ENCODE assay signal across 16 cellular contexts in genomic region chr10:78730754-78731153, GRCh38.
DNase-seq lines count a peak whose midpoint lies in the region; ATAC-seq and TF ChIP-seq lines count a peak whose summit lies in the region.
"Had no signal": no experiment of that assay in that cellular context is flagged by ENCODE, and none has a peak within 500 bp of the region (broad histone marks: within the 10 kb centered on the region; RNA-seq: fewer than 3 reads in every experiment).

No MANE protein-coding gene starts in this region.

- ATAC-seq in right cardiac atrium, result no peak
- no peak for ATAC-seq in HG02571 (IDR thresholded peaks at IDR 0.05; ENCODE audit: unreplicated experiment)
- ATAC-seq: GM12878, GM23338 had no signal

- H3K27me3 ChIP-seq in right cardiac atrium (ENCODE audit: control insufficient read depth, insufficient read depth) (no peaks in the 10 kb centered on the region), thyroid gland (no peaks in the 10 kb centered on the region)
- H3K27me3 ChIP-seq: BLaER1 had no signal

- H3K4me1 ChIP-seq in right cardiac atrium (ENCODE audit: control insufficient read depth, insufficient read depth, low read length) (peaks cover 4% of the 10 kb centered on the region), thyroid gland (peaks cover 45 to 49% of the 10 kb centered on the region in 2 donors)

- intact Hi-C loops in cardiac septum (cut with DNase I) (no loop called here), right cardiac atrium (cut with DNase I) (no loop called here), thyroid gland (cut with DNase I) (no loop called here)

- H3K27ac ChIP-seq in right cardiac atrium (ENCODE audit: low read length) (no peak overlapping the region), thyroid gland (peak overlapping the region in 2 of 3 donors; percentile 32 to 81)
- H3K27ac ChIP-seq: BLaER1 had no signal

- H3K4me3 ChIP-seq in right cardiac atrium (ENCODE audit: low read length) (no peak overlapping the region), thyroid gland (replicated peaks in 1 of 3) (no peak overlapping the region)
- H3K4me3 ChIP-seq: BLaER1, GM12878, GM23338 had no signal

- TF ChIP-seq POLR2A in thyroid gland (IDR thresholded peaks at IDR 0.05), result no peak

- no peaks in the 10 kb centered on the region for H3K36me3 ChIP-seq in thyroid gland
- H3K36me3 ChIP-seq: BLaER1 had no signal

- DNase-seq in cardiac septum (ENCODE audit: low spot score), result peak; percentile 65
- no peak for DNase-seq in right cardiac atrium
- peak; percentile 53 for DNase-seq in mesenteric fat pad (ENCODE audit: low spot score)
- DNase-seq in thyroid gland, result no peak
- DNase-seq in HCEC 1CT, result no peak
- no peak for DNase-seq in COLO829 (ENCODE audit: low spot score)
- DNase-seq: Caco-2; CD4-positive, alpha-beta memory T cell; DMS153; DND-41; H9; HFFc6 had no signal

- no peaks in the 10 kb centered on the region for H3K9me3 ChIP-seq in right cardiac atrium (ENCODE audit: control insufficient read depth, low read length)
- no peaks in the 10 kb centered on the region for H3K9me3 ChIP-seq in thyroid gland
- H3K9me3 ChIP-seq: BLaER1, Caco-2 had no signal

- 92% methylated on average over 8 of the region's 8 CpGs for WGBS in right cardiac atrium
- WGBS in thyroid gland, 2 donors, result 96 to 97% methylated on average over 8 of the region's 8 CpGs

- no peak for TF ChIP-seq CTCF in thyroid gland (IDR thresholded peaks at IDR 0.05)

Comparison
In these comparisons a context has a peak if more than half of its experiments do, and no peak if none do; other contexts are left out.
1. DNase-seq: peak in cardiac septum (single experiment) and mesenteric fat pad (single experiment); none in right cardiac atrium (0 of 3), thyroid gland (0 of 2), HCEC 1CT (single experiment) and COLO829 (single experiment).